ENCODE assay signal across 8 cellular contexts in the genomic region with DNA sequence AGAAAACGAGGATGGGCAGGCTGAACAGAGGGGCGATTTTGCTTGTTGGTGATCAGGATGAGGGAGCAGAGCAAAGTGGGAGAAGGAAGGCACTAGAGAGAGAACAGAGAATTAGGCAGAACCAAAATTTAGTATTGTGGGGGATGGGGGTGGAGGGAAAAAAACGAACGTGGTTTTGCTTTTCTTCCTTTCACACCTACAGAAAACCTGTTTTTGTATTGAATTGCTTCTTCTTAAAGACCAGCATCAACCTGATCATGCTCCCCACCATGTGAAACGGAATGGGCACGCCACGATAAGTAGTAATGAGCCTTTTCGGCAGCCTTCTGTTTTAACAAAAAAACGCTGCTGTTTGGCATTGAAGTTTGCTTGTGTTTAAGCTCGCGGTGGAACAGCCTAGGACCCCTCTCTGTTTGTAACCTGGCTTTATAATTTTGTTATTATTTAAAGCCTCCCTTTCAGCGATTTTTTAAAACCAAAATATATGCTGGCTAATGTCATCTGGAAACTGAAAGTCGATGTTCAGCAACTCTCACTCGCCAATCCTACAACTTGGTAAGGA. TPM values are rescaled to one million over a fixed set of nuclear protein-coding genes. Genes with fewer than 3 reads are reported as not detected.
A peak's percentile ranks its signal among the peaks of the same experiment; 100 is the strongest.
DNase-seq lines count a peak whose midpoint lies in the region; ATAC-seq, FAIRE-seq and TF ChIP-seq lines count a peak whose summit lies in the region.

No MANE protein-coding gene starts in this region.

- FAIRE-seq in HepG2 (lab: Jason Lieb, UNC) = no peak

- intact Hi-C loops in HepG2 (cut with micrococcal nuclease; ENCODE audit: unreplicated experiment) = no loop called here
- intact Hi-C loops in right lobe of liver (cut with DNase I) = no loop called here
- intact Hi-C loops in uterus (cut with DNase I; ENCODE audit: low total_unique reads) = no loop called here

- ATAC-seq in HepG2 = no peak
- ATAC-seq in right lobe of liver = no peak
- no peak for ATAC-seq in RWPE2 (ENCODE audit: low read depth)
- ATAC-seq in gastroesophageal sphincter = no peak
- ATAC-seq in HG02678 (IDR thresholded peaks at IDR 0.05; ENCODE audit: unreplicated experiment) = no peak

- CTCF ChIA-PET in HepG2 (lab: Yijun Ruan, JAX; ENCODE audit: low intra/inter-chr PET ratio, low total read pairs) = no interaction called here

- peak overlapping the region; percentile 33 for H3K9ac ChIP-seq in HepG2 (ENCODE audit: insufficient read depth, low read depth, low read length)

- WGBS in HepG2 (ENCODE audit: low lambda C conversion rate) = 38% methylated on average over 14 of the region's 14 CpGs
- 52% methylated on average over 14 of the region's 14 CpGs for WGBS in right lobe of liver (ENCODE audit: insufficient coverage, low coverage, low lambda C conversion rate, missing lambda C conversion rate)
- 14 to 24% methylated on average over 12 to 14 of the region's 14 CpGs for WGBS in gastroesophageal sphincter (ENCODE audit: low coverage in 1 of 2), 2 donors

- H4K20me1 ChIP-seq in HepG2 (ENCODE audit: insufficient read depth, low read length) = no peaks in the 10 kb centered on the region

- in situ Hi-C loops in HepG2 (cut with HindIII; ENCODE audit: extremely low pct_ligation_motif_present, low pct_unique_long_range_greater_than_20kb) = no loop called here

- H3K27ac ChIP-seq in HepG2 (ENCODE audit: extremely low read length, insufficient read depth, low read length) (no peak overlapping the region), right lobe of liver (peak overlapping the region in 1 of 3 donors; percentile 79), RWPE2 (ENCODE audit: poor library complexity, severe bottlenecking) (peak overlapping the region; percentile 90), gastroesophageal sphincter (peak overlapping the region in 3 of 4 donors; percentile 67 to 73 (median 72)), uterus (peak overlapping the region; percentile 73 to 87)

- no peak for TF ChIP-seq CTCF in HepG2 (CRISPR knock-in tag; IDR thresholded peaks at IDR 0.05)
- TF ChIP-seq CTCF in right lobe of liver (IDR thresholded peaks at IDR 0.05) = no peak
- no peak for TF ChIP-seq CTCF in RWPE2 (IDR thresholded peaks at IDR 0.05; ENCODE audit: poor library complexity, severe bottlenecking)
- TF ChIP-seq CTCF in gastroesophageal sphincter (IDR thresholded peaks at IDR 0.05) = no peak
- TF ChIP-seq CTCF in uterus (IDR thresholded peaks at IDR 0.05) = no peak

- no peak for TF ChIP-seq POLR2A in HepG2 (IDR thresholded peaks at IDR 0.05; ENCODE audit: insufficient read depth in 1 of 2, low read depth in 2 of 2, low read length in 2 of 2)
- no peak for TF ChIP-seq POLR2A in right lobe of liver (IDR thresholded peaks at IDR 0.05)
- no peak for TF ChIP-seq POLR2A in gastroesophageal sphincter (IDR thresholded peaks at IDR 0.05)
- TF ChIP-seq POLR2A in uterus (IDR thresholded peaks at IDR 0.05) = no peak

- no peaks in the 10 kb centered on the region; a peak in 1 of 5 replicates for H3K27me3 ChIP-seq in HepG2 (ENCODE audit: control insufficient read depth in 1 of 2, insufficient read depth in 2 of 2, low read length in 2 of 2)
- no peaks in the 10 kb centered on the region for H3K27me3 ChIP-seq in right lobe of liver
- no peaks in the 10 kb centered on the region for H3K27me3 ChIP-seq in RWPE2 (ENCODE audit: insufficient read depth, poor library complexity, severe bottlenecking)
- no peaks in the 10 kb centered on the region for H3K27me3 ChIP-seq in gastroesophageal sphincter
- H3K27me3 ChIP-seq in uterus = no peaks in the 10 kb centered on the region

- no peaks in the 10 kb centered on the region for H3K36me3 ChIP-seq in HepG2 (replicated peaks in 1 of 2; ENCODE audit: control insufficient read depth in 1 of 2, insufficient read depth in 2 of 2, low read length in 2 of 2)
- H3K36me3 ChIP-seq in right lobe of liver = no peaks in the 10 kb centered on the region
- H3K36me3 ChIP-seq in RWPE2 (ENCODE audit: low read depth) = no peaks in the 10 kb centered on the region
- H3K36me3 ChIP-seq in gastroesophageal sphincter = no peaks in the 10 kb centered on the region
- no peaks in the 10 kb centered on the region for H3K36me3 ChIP-seq in uterus

- no peak for TF ChIP-seq RAD21 in HepG2 (CRISPR knock-in tag; IDR thresholded peaks at IDR 0.05)

- DNase-seq in HepG2 (ENCODE audit: low spot score) = no peak
- DNase-seq in right lobe of liver = no peak
- no peak for DNase-seq in RWPE2 (ENCODE audit: low spot score)
- DNase-seq in uterus = no peak
- DNase-seq in NCI-H1092 (lab: John Stamatoyannopoulos, UW) = no peak
- DNase-seq in NK-92 (lab: John Stamatoyannopoulos, UW; ENCODE audit: unreplicated experiment) = no peak

- H3K9me3 ChIP-seq in HepG2 (ENCODE audit: low read length) = no peaks in the 10 kb centered on the region
- H3K9me3 ChIP-seq in right lobe of liver = no peaks in the 10 kb centered on the region
- no peaks in the 10 kb centered on the region for H3K9me3 ChIP-seq in RWPE2 (ENCODE audit: severe bottlenecking)
- H3K9me3 ChIP-seq in gastroesophageal sphincter = no peaks in the 10 kb centered on the region
- H3K9me3 ChIP-seq in uterus = no peaks in the 10 kb centered on the region

- POLR2A ChIA-PET in HepG2 (lab: Yijun Ruan, JAX) = interaction anchor here (1.0 kb wide), 1 partner anchor 60 kb away, joined by 4 read pairs; no protein-coding TSS in a partner anchor

- no peaks in the 10 kb centered on the region for H3K79me2 ChIP-seq in HepG2 (ENCODE audit: insufficient read depth, low read length)

- peaks cover 45% of the 10 kb centered on the region for H3K4me1 ChIP-seq in HepG2 (ENCODE audit: insufficient read depth, low read length)
- peaks cover 0 to 3% (median 0%) of the 10 kb centered on the region in 4 donors for H3K4me1 ChIP-seq in right lobe of liver
- H3K4me1 ChIP-seq in RWPE2 (ENCODE audit: insufficient read depth, poor library complexity, severe bottlenecking) = peaks cover 21% of the 10 kb centered on the region
- peaks cover 0 to 23% (median 0%) of the 10 kb centered on the region in 3 donors for H3K4me1 ChIP-seq in gastroesophageal sphincter
- H3K4me1 ChIP-seq in uterus = peaks cover 0 to 4% of the 10 kb centered on the region in 2 donors

- H3K4me3 ChIP-seq in HepG2 (replicated peaks in 1 of 3; ENCODE audit: insufficient read depth in 1 of 3, low read depth in 2 of 3, low read length in 3 of 3) = peak overlapping the region; percentile 36 to 67 (median 38)
- H3K4me3 ChIP-seq in right lobe of liver = no peak overlapping the region
- H3K4me3 ChIP-seq in RWPE2 (ENCODE audit: severe bottlenecking) = no peak overlapping the region
- H3K4me3 ChIP-seq in gastroesophageal sphincter = peak overlapping the region; percentile 30 to 38
- peak overlapping the region; percentile 29 to 33 for H3K4me3 ChIP-seq in uterus

- peak overlapping the region; percentile 95 for H3K4me2 ChIP-seq in HepG2 (ENCODE audit: low read depth, low read length)

- BruUV-seq in HepG2 (replicated peaks; lab: Mats Ljungman, UMichigan) = no TSS peak

- TF ChIP-seq EP300 in HepG2 (IDR thresholded peaks at IDR 0.05; ENCODE audit: low read depth in 2 of 2, low read length in 2 of 2) (no peak), HepG2 (CRISPR knock-in tag; IDR thresholded peaks at IDR 0.05; ENCODE audit: borderline replicate concordance) (no peak), gastroesophageal sphincter (IDR thresholded peaks at IDR 0.05) (no peak)

- H2AFZ ChIP-seq in HepG2 (ENCODE audit: low read length) = peak overlapping the region; percentile 87

TF ChIP-seq in HepG2, 621 proteins besides CTCF, POLR2A, EP300 and RAD21 (continues in another document):
- TF ChIP-seq ZNF557 (CRISPR knock-in tag; IDR thresholded peaks at IDR 0.05) = no peak
- no peak for TF ChIP-seq ZC3H13 (CRISPR knock-in tag; IDR thresholded peaks at IDR 0.05)
- TF ChIP-seq ZNF703 (CRISPR knock-in tag; IDR thresholded peaks at IDR 0.05; ENCODE audit: borderline replicate concordance) = no peak
- TF ChIP-seq IKZF4 (CRISPR knock-in tag; IDR thresholded peaks at IDR 0.05; ENCODE audit: borderline replicate concordance, low read depth, not compliant biosample characterization) = no peak
- no peak for TF ChIP-seq ATF1 (CRISPR knock-in tag; IDR thresholded peaks at IDR 0.05)
- TF ChIP-seq KDM5A (IDR thresholded peaks at IDR 0.05; ENCODE audit: borderline replicate concordance, low read length) = no peak
- no peak for TF ChIP-seq WIZ (CRISPR knock-in tag; IDR thresholded peaks at IDR 0.05)
- TF ChIP-seq ZNF879 (CRISPR knock-in tag; IDR thresholded peaks at IDR 0.05) = no peak
- TF ChIP-seq ELF3 (CRISPR knock-in tag; IDR thresholded peaks at IDR 0.05) = no peak
- no peak for TF ChIP-seq MIXL1 (CRISPR knock-in tag; IDR thresholded peaks at IDR 0.05)

RNA-seq across cellular contexts. Expression of a gene that starts 36.8 kb away (rescaled TPM):
- 15.2 and 27.9 TPM in 2 replicates for total RNA-seq in HepG2 (2016; rRNA removed; fragmentation: Illumina TruSeq; extraction: Trizol)
- 15.7 and 17.8 TPM in 2 replicates for total RNA-seq in HepG2 (2016; cell fraction: cytosol; rRNA removed; fragmentation: Illumina TruSeq; extraction: Trizol; ENCODE audit: low read depth)
- total RNA-seq in HepG2 (2016; cell fraction: insoluble cytoplasmic fraction; rRNA removed; fragmentation: Illumina TruSeq; extraction: Trizol) = 15.2 and 33.1 TPM in 2 replicates
- total RNA-seq in HepG2 (2016; cell fraction: membrane; rRNA removed; fragmentation: Illumina TruSeq; extraction: Trizol) = 5.6 and 5.8 TPM in 2 replicates
- total RNA-seq in HepG2 (2016; cell fraction: nucleus; rRNA removed; fragmentation: Illumina TruSeq; extraction: Trizol) = 13.3 and 14.1 TPM in 2 replicates
- 5.4 and 5.7 TPM in 2 replicates for polyA plus RNA-seq in HepG2 (2011; rRNA removed)
- 1.7 and 2.7 TPM in 2 replicates for polyA plus RNA-seq in HepG2 (2011; cell fraction: cytosol; rRNA removed)
- 3.0 and 4.3 TPM in 2 replicates for polyA plus RNA-seq in HepG2 (2011; cell fraction: nucleus; rRNA removed)
- 6.4 and 8.2 TPM in 2 replicates for polyA plus RNA-seq in HepG2 (2012)
- 0.23 and 0.35 TPM in 2 replicates for polyA plus RNA-seq in HepG2 (2016; cell fraction: cytosol; fragmentation: Illumina TruSeq; extraction: Trizol; ENCODE audit: low read depth)
- 8.7 and 9.8 TPM in 2 replicates for polyA plus RNA-seq in HepG2 (2016; cell fraction: insoluble cytoplasmic fraction; fragmentation: Illumina TruSeq; extraction: Trizol; ENCODE audit: low read depth)
- 0.58 and 0.98 TPM in 2 replicates for polyA plus RNA-seq in HepG2 (2016; cell fraction: membrane; fragmentation: Illumina TruSeq; extraction: Trizol; ENCODE audit: low read depth)
- 8.7 and 13.2 TPM in 2 replicates for polyA plus RNA-seq in HepG2 (2016; cell fraction: nucleus; fragmentation: Illumina TruSeq; extraction: Trizol; ENCODE audit: insufficient read depth, low read depth)
- polyA minus RNA-seq in HepG2 (2011; rRNA and poly(A)+ RNA removed; ENCODE audit: low replicate concordance) = 26.2 and 26.7 TPM in 2 replicates
- polyA minus RNA-seq in HepG2 (2011; cell fraction: cytosol; rRNA and poly(A)+ RNA removed) = 19.2 and 21.1 TPM in 2 replicates
- polyA minus RNA-seq in HepG2 (2011; cell fraction: nucleus; rRNA and poly(A)+ RNA removed) = 15.1 and 21.3 TPM in 2 replicates
- 1 to 10 TPM; 3.4 to 7.3 (median 5.7) TPM for total RNA-seq in right lobe of liver
- 10 to 100 TPM in 1 of 4 donors, 1 to 10 TPM in 3; 6.3 to 12.5 (median 9.2) TPM for total RNA-seq in gastroesophageal sphincter
- 10 to 100 TPM in 2 of 4 donors, 1 to 10 TPM in 2; 5.3 to 22.6 (median 15.9) TPM for total RNA-seq in uterus

Comparison
In these comparisons a context has a peak if more than half of its experiments do, and no peak if none do; other contexts are left out.
1. H3K4me3 ChIP-seq: peak in HepG2 (3 of 3), gastroesophageal sphincter (2 of 2) and uterus (2 of 2); none in right lobe of liver (0 of 3) and RWPE2 (single experiment).